1 cellular context compared by ENCODE assay signal in the genomic region with DNA sequence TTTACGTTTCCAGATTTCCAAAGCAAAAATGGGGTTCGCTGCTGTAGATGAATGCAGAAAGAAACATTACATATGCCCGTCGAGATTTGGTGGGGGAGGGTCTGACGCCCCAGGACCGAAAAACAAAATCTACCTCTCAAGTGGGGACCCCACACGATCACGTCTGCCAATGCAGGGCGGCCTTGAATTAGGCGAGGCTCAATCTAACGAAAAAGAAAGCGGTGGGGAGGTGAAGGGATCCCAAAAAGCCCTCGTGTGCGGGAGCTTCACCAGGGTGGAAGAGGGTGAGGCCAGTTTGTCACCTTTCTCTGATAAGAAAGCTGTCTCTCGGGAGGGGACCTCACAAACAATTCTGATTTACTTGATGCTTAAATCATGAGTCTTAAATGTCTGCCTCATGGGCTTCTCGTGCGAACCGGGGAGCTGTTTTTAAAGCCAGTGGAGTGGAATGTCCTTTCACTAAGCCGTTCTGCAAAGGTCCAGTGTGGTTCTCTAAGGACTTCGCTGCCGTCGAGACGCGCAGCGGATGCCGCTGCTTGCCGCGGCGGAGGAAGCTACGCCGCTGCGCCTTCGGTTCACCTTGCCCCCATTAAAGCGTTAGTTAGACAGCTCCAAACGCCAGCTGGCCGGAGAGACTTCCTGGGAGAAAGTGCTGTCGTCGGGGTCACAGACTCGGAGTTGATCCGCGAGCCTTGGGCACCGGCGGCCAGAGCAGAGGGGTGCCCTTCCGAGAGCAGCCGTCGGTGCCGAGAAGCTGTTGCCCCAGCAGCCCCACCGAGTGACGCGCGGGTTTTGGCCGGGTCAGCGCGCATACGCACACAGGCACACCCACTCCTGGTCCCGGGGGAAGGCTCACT.
TF ChIP-seq lines count a peak whose summit lies in the region.

No MANE protein-coding gene starts in this region.

TF ChIP-seq in HepG2, 621 proteins besides CTCF, POLR2A, EP300 and RAD21:
- TF ChIP-seq KLF6 (CRISPR knock-in tag; IDR thresholded peaks at IDR 0.05) (no peak), CCAR2 (optimal IDR thresholded peaks at IDR 0.05; ENCODE audit: low read depth, low read length) (no peak), NR3C1 (CRISPR knock-in tag; IDR thresholded peaks at IDR 0.05) (no peak), MYNN (CRISPR knock-in tag; IDR thresholded peaks at IDR 0.05; ENCODE audit: low read depth) (no peak), RFX5 (IDR thresholded peaks at IDR 0.05; ENCODE audit: low read depth, low read length) (no peak), BORCS8-MEF2B (CRISPR knock-in tag; IDR thresholded peaks at IDR 0.05) (no peak), ZNF792 (CRISPR knock-in tag; IDR thresholded peaks at IDR 0.05) (no peak), IKZF4 (CRISPR knock-in tag; IDR thresholded peaks at IDR 0.05; ENCODE audit: borderline replicate concordance, low read depth, not compliant biosample characterization) (no peak), ZKSCAN1 (IDR thresholded peaks at IDR 0.05; ENCODE audit: low read length) (no peak), PHF8 (CRISPR knock-in tag; IDR thresholded peaks at IDR 0.05) (no peak)
- TF ChIP-seq, protein P1, sequence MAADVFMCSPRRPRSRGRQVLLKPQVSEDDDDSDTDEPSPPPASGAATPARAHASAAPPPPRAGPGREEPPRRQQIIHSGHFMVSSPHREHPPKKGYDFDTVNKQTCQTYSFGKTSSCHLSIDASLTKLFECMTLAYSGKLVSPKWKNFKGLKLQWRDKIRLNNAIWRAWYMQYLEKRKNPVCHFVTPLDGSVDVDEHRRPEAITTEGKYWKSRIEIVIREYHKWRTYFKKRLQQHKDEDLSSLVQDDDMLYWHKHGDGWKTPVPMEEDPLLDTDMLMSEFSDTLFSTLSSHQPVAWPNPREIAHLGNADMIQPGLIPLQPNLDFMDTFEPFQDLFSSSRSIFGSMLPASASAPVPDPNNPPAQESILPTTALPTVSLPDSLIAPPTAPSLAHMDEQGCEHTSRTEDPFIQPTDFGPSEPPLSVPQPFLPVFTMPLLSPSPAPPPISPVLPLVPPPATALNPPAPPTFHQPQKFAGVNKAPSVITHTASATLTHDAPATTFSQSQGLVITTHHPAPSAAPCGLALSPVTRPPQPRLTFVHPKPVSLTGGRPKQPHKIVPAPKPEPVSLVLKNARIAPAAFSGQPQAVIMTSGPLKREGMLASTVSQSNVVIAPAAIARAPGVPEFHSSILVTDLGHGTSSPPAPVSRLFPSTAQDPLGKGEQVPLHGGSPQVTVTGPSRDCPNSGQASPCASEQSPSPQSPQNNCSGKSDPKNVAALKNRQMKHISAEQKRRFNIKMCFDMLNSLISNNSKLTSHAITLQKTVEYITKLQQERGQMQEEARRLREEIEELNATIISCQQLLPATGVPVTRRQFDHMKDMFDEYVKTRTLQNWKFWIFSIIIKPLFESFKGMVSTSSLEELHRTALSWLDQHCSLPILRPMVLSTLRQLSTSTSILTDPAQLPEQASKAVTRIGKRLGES (CRISPR knock-in tag; IDR thresholded peaks at IDR 0.05; ENCODE audit: borderline replicate concordance): no peak
- TF ChIP-seq, protein P2, sequence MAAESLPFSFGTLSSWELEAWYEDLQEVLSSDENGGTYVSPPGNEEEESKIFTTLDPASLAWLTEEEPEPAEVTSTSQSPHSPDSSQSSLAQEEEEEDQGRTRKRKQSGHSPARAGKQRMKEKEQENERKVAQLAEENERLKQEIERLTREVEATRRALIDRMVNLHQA (CRISPR knock-in tag; IDR thresholded peaks at IDR 0.05): no peak
- TF ChIP-seq, protein P3, sequence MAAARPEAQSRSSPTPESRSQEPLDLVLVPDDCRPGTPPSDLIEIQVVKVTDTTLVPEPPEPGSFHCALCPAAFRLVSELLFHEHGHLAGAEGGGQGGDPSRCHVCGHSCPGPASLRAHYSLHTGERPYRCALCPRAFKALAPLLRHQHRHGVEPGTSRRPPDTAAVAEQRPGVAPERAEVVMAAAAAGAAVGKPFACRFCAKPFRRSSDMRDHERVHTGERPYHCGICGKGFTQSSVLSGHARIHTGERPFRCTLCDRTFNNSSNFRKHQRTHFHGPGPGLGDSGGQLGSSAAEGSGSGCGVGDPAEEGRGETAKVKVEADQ (CRISPR knock-in tag; IDR thresholded peaks at IDR 0.05; ENCODE audit: borderline replicate concordance): no peak
- TF ChIP-seq, protein P4, sequence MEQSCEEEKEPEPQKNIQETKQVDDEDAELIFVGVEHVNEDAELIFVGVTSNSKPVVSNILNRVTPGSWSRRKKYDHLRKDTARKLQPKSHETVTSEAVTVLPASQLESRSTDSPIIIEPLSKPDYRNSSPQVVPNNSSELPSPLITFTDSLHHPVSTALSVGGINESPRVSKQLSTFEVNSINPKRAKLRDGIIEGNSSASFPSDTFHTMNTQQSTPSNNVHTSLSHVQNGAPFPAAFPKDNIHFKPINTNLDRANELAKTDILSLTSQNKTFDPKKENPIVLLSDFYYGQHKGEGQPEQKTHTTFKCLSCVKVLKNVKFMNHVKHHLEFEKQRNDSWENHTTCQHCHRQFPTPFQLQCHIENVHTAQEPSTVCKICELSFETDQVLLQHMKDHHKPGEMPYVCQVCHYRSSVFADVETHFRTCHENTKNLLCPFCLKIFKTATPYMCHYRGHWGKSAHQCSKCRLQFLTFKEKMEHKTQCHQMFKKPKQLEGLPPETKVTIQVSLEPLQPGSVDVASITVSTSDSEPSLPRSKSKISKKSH (CRISPR knock-in tag; IDR thresholded peaks at IDR 0.05; ENCODE audit: borderline replicate concordance): no peak
